In the genomic region with DNA sequence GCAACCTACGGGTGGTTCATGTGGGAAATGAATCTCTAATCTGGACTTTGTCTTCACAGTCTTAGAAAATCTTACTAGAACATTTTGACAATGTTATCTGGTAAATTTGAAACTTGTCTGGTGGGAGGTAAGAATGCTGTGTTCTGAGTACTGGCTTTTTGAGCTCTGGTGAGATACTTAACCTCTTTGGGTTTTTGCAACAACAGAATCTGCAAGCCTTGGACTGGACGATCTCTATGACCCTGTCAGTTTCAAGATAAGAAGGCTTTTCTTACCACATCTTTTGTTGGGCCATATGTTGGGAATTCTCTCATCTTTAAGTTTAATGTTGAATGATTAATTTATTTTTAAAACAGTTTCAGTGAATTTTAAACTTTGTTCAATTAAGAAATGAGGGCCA, we compare ENCODE assay signal across 34 cellular contexts.
DNase-seq lines count a peak whose midpoint lies in the region; ATAC-seq, FAIRE-seq and TF ChIP-seq lines count a peak whose summit lies in the region.
"Had no signal": no experiment of that assay in that cellular context is flagged by ENCODE, and none has a peak within 500 bp of the region (broad histone marks: within the 10 kb centered on the region; RNA-seq: fewer than 3 reads in every experiment).

No MANE protein-coding gene starts in this region.

- no peaks in the 10 kb centered on the region for H3F3A ChIP-seq in PC-9 (ENCODE audit: insufficient read depth, low read depth)

- H2AFZ ChIP-seq in PC-9 = peak overlapping the region; percentile 46; the same call in 1 of the 2 replicates

- H3K9me2 ChIP-seq in PC-9 (ENCODE audit: insufficient read depth) = no peaks in the 10 kb centered on the region

- TF ChIP-seq RAD21 in A549 (conservative IDR thresholded peaks at IDR 0.05 in 1 of 2, IDR thresholded peaks at IDR 0.05 in 1 of 2) = no peak

- no peak for FAIRE-seq in A549 (lab: Jason Lieb, UNC)
- FAIRE-seq: A204.1, D721Med had no signal

- no TSS peak for BruUV-seq in PC-9 (replicated peaks; lab: Mats Ljungman, UMichigan)

- H4K20me1 ChIP-seq in PC-9 (ENCODE audit: insufficient read depth) = no peaks in the 10 kb centered on the region
- H4K20me1 ChIP-seq: BLaER1; BLaER1 treated with 17β-estradiol and CSF1 and Interleukin-3, amounts not matched to agents 10 nM and 100 nM had no signal

- no peak overlapping the region for H3K4me2 ChIP-seq in A549
- H3K4me2 ChIP-seq in PC-9 = no peak overlapping the region
- H3K4me2 ChIP-seq: BLaER1; BLaER1 treated with 17β-estradiol and CSF1 and Interleukin-3, amounts not matched to agents 10 nM and 100 nM had no signal

- intact Hi-C loops in PC-9 (cut with micrococcal nuclease; ENCODE audit: unreplicated experiment) (no loop called here), testis (cut with DNase I; ENCODE audit: low total_unique reads) (no loop called here)

- H3K36me3 ChIP-seq in PC-9 (ENCODE audit: low read depth) (no peaks in the 10 kb centered on the region), testis (ENCODE audit: low read depth, missing control alignments) (no peaks in the 10 kb centered on the region)
- H3K36me3 ChIP-seq: BE2C; BLaER1; BLaER1 treated with 17β-estradiol and CSF1 and Interleukin-3, amounts not matched to agents 10 nM and 100 nM had no signal

- H3K4me3 ChIP-seq in A549 = no peak overlapping the region
- H3K4me3 ChIP-seq in PC-9 = no peak overlapping the region
- peak overlapping the region in 1 of 2 donors; percentile 2 for H3K4me3 ChIP-seq in testis
- no peak overlapping the region for H3K4me3 ChIP-seq in foreskin fibroblast (ENCODE audit: low read depth in 1 of 2, low read length in 2 of 2)
- H3K4me3 ChIP-seq: BLaER1; BLaER1 treated with 17β-estradiol and CSF1 and Interleukin-3, amounts not matched to agents 10 nM and 100 nM had no signal

- no peak for DNase-seq in A549 (ENCODE audit: low read depth in 1 of 2, low spot score in 1 of 2)
- no peak for DNase-seq in PC-9
- DNase-seq in amniotic epithelial cell (ENCODE audit: low read depth) = peak; percentile 92
- DNase-seq in testis = peak; percentile 57
- DNase-seq in foreskin fibroblast = no peak
- DNase-seq in activated CD4-positive, alpha-beta T cell treated with anti-CD3 and anti-CD28 coated beads, Interleukin-2, amount 50 U/mL, for 4 hours = no peak
- no peak for DNase-seq in superior temporal gyrus (ENCODE audit: extremely low spot score)
- DNase-seq: 8988T; ACHN; AML-193; BE2C; C1 segment of cervical spinal cord; Caco-2; Calu3; CD4-positive, alpha-beta memory T cell; CD4-positive, alpha-beta T cell; CD4-positive, CD25-positive, alpha-beta regulatory T cell; CD8-positive, alpha-beta memory T cell; CD8-positive, alpha-beta T cell; COR-L47; DMS 273 treated with DMSO at 0.1 percent for 48 hours; DMS153; DMS53; DMS79; DMS79 treated with DMSO at 0.1 percent for 48 hours; DND-41; EL had no signal

- H3K27me3 ChIP-seq in PC-9 (ENCODE audit: insufficient read depth, low read depth) (peaks cover 60% of the 10 kb centered on the region), testis (no peaks in the 10 kb centered on the region)
- H3K27me3 ChIP-seq: BE2C; BLaER1; BLaER1 treated with 17β-estradiol and CSF1 and Interleukin-3, amounts not matched to agents 10 nM and 100 nM had no signal

- H3K4me1 ChIP-seq in A549 (peaks cover 33% of the 10 kb centered on the region), PC-9 (replicated peaks; ENCODE audit: insufficient read depth) (no peaks in the 10 kb centered on the region), testis (peaks cover 7% of the 10 kb centered on the region)
- H3K4me1 ChIP-seq: BLaER1; BLaER1 treated with 17β-estradiol and CSF1 and Interleukin-3, amounts not matched to agents 10 nM and 100 nM; Caco-2 had no signal

- no peak for ATAC-seq in A549
- ATAC-seq in HG03469 (IDR thresholded peaks at IDR 0.05; ENCODE audit: unreplicated experiment) = no peak
- ATAC-seq: CD8-positive, alpha-beta T cell had no signal

- TF ChIP-seq EP300 in A549 (IDR thresholded peaks at IDR 0.05) = no peak

- CTCF ChIA-PET in A549 (lab: Yijun Ruan, JAX) = interaction anchor here (0.6 to 3.3 kb wide), 5 partner anchors 16 to 275 kb away, joined by 3 to 14 read pairs (median 4); no protein-coding TSS in a partner anchor
- CTCF ChIA-PET in PC-9 (lab: Charles Lee) = no interaction called here

- no peak for TF ChIP-seq CTCF in A549 (IDR thresholded peaks at IDR 0.05)
- no peak for TF ChIP-seq CTCF in PC-9 (conservative IDR thresholded peaks at IDR 0.05)
- no peak for TF ChIP-seq CTCF in testis (IDR thresholded peaks at IDR 0.05)
- no peak for TF ChIP-seq CTCF in foreskin fibroblast (IDR thresholded peaks at IDR 0.05; ENCODE audit: low read depth, low read length)

- H3K27ac ChIP-seq in A549 (peak overlapping the region; percentile 36 to 68; a peak in 2 of 6 replicates), PC-9 (no peak overlapping the region), testis (peak overlapping the region; percentile 15 to 72)
- H3K27ac ChIP-seq: 22Rv1; BLaER1; BLaER1 treated with 17β-estradiol and CSF1 and Interleukin-3, amounts not matched to agents 10 nM and 100 nM; C4-2B had no signal

- H3K9me3 ChIP-seq in A549 (peaks cover 4% of the 10 kb centered on the region; the same call in 1 of the 3 replicates), PC-9 (ENCODE audit: insufficient read depth, low read depth) (no peaks in the 10 kb centered on the region), testis (no peaks in the 10 kb centered on the region)
- H3K9me3 ChIP-seq: BE2C, Caco-2 had no signal

- no peaks in the 10 kb centered on the region for H3K79me2 ChIP-seq in PC-9 (ENCODE audit: low read depth)

- TF ChIP-seq POLR2A in A549 (IDR thresholded peaks at IDR 0.05; ENCODE audit: low read length) (no peak), testis (IDR thresholded peaks at IDR 0.05) (no peak)

- POLR2A ChIA-PET in A549 (lab: Yijun Ruan, JAX) = no interaction called here
- POLR2A ChIA-PET in PC-9 (lab: Charles Lee; ENCODE audit: unreplicated experiment) = no interaction called here

- WGBS in A549 (ENCODE audit: missing lambda C conversion rate) = 48% methylated on average over 2 of the region's 2 CpGs
- WGBS in testis, 2 donors = 30 to 43% methylated on average over 2 of the region's 2 CpGs

TF ChIP-seq in A549, 52 proteins besides CTCF, POLR2A, EP300 and RAD21:
- TF ChIP-seq CBX2 (IDR thresholded peaks at IDR 0.05; ENCODE audit: borderline replicate concordance, low read depth) = no peak
- TF ChIP-seq, protein P1, sequence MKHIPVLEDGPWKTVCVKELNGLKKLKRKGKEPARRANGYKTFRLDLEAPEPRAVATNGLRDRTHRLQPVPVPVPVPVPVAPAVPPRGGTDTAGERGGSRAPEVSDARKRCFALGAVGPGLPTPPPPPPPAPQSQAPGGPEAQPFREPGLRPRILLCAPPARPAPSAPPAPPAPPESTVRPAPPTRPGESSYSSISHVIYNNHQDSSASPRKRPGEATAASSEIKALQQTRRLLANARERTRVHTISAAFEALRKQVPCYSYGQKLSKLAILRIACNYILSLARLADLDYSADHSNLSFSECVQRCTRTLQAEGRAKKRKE (CRISPR knock-in tag; IDR thresholded peaks at IDR 0.05; ENCODE audit: low read depth) = no peak
- no peak for TF ChIP-seq HOXB13 (CRISPR knock-in tag; IDR thresholded peaks at IDR 0.05; ENCODE audit: low read depth)
- TF ChIP-seq, protein P2, sequence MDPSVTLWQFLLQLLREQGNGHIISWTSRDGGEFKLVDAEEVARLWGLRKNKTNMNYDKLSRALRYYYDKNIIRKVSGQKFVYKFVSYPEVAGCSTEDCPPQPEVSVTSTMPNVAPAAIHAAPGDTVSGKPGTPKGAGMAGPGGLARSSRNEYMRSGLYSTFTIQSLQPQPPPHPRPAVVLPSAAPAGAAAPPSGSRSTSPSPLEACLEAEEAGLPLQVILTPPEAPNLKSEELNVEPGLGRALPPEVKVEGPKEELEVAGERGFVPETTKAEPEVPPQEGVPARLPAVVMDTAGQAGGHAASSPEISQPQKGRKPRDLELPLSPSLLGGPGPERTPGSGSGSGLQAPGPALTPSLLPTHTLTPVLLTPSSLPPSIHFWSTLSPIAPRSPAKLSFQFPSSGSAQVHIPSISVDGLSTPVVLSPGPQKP (IDR thresholded peaks at IDR 0.05; ENCODE audit: low read depth, low read length) = no peak
- TF ChIP-seq RFX5 (IDR thresholded peaks at IDR 0.05) = no peak
- TF ChIP-seq NFE2L2 (conservative IDR thresholded peaks at IDR 0.05; ENCODE audit: low read length) = no peak
- TF ChIP-seq CHD4 (IDR thresholded peaks at IDR 0.05; ENCODE audit: borderline replicate concordance) = no peak
- TF ChIP-seq FOSB (CRISPR knock-in tag; IDR thresholded peaks at IDR 0.05) = no peak
- TF ChIP-seq TFCP2L1 (CRISPR knock-in tag; IDR thresholded peaks at IDR 0.05) = no peak
- TF ChIP-seq MAZ (IDR thresholded peaks at IDR 0.05; ENCODE audit: borderline replicate concordance, low read depth, low read length) = no peak
- TF ChIP-seq ZNF302 (CRISPR knock-in tag; IDR thresholded peaks at IDR 0.05) = no peak
- no peak for TF ChIP-seq EHMT2 (IDR thresholded peaks at IDR 0.05; ENCODE audit: low read depth)
- TF ChIP-seq, protein P3, sequence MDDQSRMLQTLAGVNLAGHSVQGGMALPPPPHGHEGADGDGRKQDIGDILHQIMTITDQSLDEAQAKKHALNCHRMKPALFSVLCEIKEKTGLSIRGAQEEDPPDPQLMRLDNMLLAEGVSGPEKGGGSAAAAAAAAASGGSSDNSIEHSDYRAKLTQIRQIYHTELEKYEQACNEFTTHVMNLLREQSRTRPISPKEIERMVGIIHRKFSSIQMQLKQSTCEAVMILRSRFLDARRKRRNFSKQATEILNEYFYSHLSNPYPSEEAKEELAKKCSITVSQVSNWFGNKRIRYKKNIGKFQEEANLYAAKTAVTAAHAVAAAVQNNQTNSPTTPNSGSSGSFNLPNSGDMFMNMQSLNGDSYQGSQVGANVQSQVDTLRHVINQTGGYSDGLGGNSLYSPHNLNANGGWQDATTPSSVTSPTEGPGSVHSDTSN (IDR thresholded peaks at IDR 0.05) = no peak

Comparison
In these comparisons a context has a peak if more than half of its experiments do, and no peak if none do; other contexts are left out.
1. DNase-seq: peak in amniotic epithelial cell (single experiment) and testis (single experiment); none in A549 (0 of 2), PC-9 (0 of 2), foreskin fibroblast (0 of 2), activated CD4-positive, alpha-beta T cell treated with anti-CD3 and anti-CD28 coated beads, Interleukin-2, amount 50 U/mL, for 4 hours (0 of 2) and superior temporal gyrus (single experiment).